ENCODE assay signal across 8 cellular contexts in genomic region chr14:35402323-35403084, GRCh38. TPM values are rescaled to one million over a fixed set of nuclear protein-coding genes. Genes with fewer than 3 reads are reported as not detected.
A peak's percentile ranks its signal among the peaks of the same experiment; 100 is the strongest.
DNase-seq lines count a peak whose midpoint lies in the region; ATAC-seq, FAIRE-seq and TF ChIP-seq lines count a peak whose summit lies in the region.

No MANE protein-coding gene starts in this region.

- H3K4me3 ChIP-seq in GM12864 (ENCODE audit: low read depth, low read length) (peak overlapping the region; percentile 92), epithelial cell of esophagus (ENCODE audit: low read length) (peak overlapping the region; percentile 71), pancreas (peak overlapping the region; percentile 40 to 92 (median 86))

- intact Hi-C loops in pancreas (cut with DNase I) = loop anchor here in 1 of 3 donors (10.0 kb wide), 1 partner anchor 58 kb away; no protein-coding TSS in a partner anchor

- DNase-seq in GM12864 (ENCODE audit: low read depth) (no peak), epithelial cell of esophagus (ENCODE audit: low read depth) (peak; percentile 45), pancreas (no peak), iPS-NIHi11 (ENCODE audit: low spot score) (no peak), NCI-H2171 treated with DMSO at 0.1 percent for 48 hours (lab: John Stamatoyannopoulos, UW) (no peak), NCI-H187 (lab: John Stamatoyannopoulos, UW) (no peak)
- peak; percentile 62 for DNase-seq in activated CD4-positive, alpha-beta T cell treated with anti-CD3 and anti-CD28 coated beads for 48 hours

- no peak for ATAC-seq in pancreas
- ATAC-seq in GM19467 (IDR thresholded peaks at IDR 0.05; ENCODE audit: unreplicated experiment) = no peak

- no peaks in the 10 kb centered on the region for H3K27me3 ChIP-seq in pancreas

- TF ChIP-seq CTCF in GM12864 (IDR thresholded peaks at IDR 0.05; ENCODE audit: low read depth, low read length, missing control alignments) = no peak
- TF ChIP-seq CTCF in epithelial cell of esophagus (IDR thresholded peaks at IDR 0.05; ENCODE audit: insufficient read depth, low read depth, low read length, missing control alignments) = no peak
- TF ChIP-seq CTCF in pancreas (IDR thresholded peaks at IDR 0.05) = no peak

- 13 to 19% methylated on average over 13 of the region's 13 CpGs for WGBS in pancreas, 2 donors

- no peak for FAIRE-seq in pancreas (lab: Jason Lieb, UNC)

- no peaks in the 10 kb centered on the region for H3K9me3 ChIP-seq in pancreas

- H3K36me3 ChIP-seq in pancreas = peaks cover 0 to 41% (median 30%) of the 10 kb centered on the region in 3 donors

- peaks cover 8 to 28% (median 14%) of the 10 kb centered on the region in 3 donors for H3K4me1 ChIP-seq in pancreas

- H3K27ac ChIP-seq in pancreas = peak overlapping the region; percentile 33 to 99 (median 70)

RNA-seq across cellular contexts. Expression of gene NFKBIA, which starts 2.0 kb away (rescaled TPM):
- 100 to 1,000 TPM in 1 of 6 donors, 10 to 100 TPM in 5; 48.2 to 124 (median 60.1) TPM for total RNA-seq in pancreas
- polyA plus RNA-seq in pancreas = 100 to 1,000 TPM in 1 of 2 donors, 10 to 100 TPM in 1; 96.9 to 101 TPM

Comparison
In these comparisons a context has a peak if more than half of its experiments do, and no peak if none do; other contexts are left out.
1. DNase-seq: peak in activated CD4-positive, alpha-beta T cell treated with anti-CD3 and anti-CD28 coated beads for 48 hours (single experiment) and epithelial cell of esophagus (single experiment); none in GM12864 (single experiment), pancreas (0 of 6), iPS-NIHi11 (single experiment), NCI-H2171 treated with DMSO at 0.1 percent for 48 hours (single experiment) and NCI-H187 (0 of 2).
2. Peak in every context shown above with its lines, with median percentiles within 50 percentile points of each other: H3K4me3 ChIP-seq.